Comparison of ENCODE assay signal across 25 cellular contexts in genomic region chr5:37825334-37825915, GRCh38. TPM values are rescaled to one million over a fixed set of nuclear protein-coding genes. Genes with fewer than 3 reads are reported as not detected.
A peak's percentile ranks its signal among the peaks of the same experiment; 100 is the strongest.
DNase-seq lines count a peak whose midpoint lies in the region; ATAC-seq and TF ChIP-seq lines count a peak whose summit lies in the region.
"Had no signal": no experiment of that assay in that cellular context is flagged by ENCODE, and none has a peak within 500 bp of the region (broad histone marks: within the 10 kb centered on the region; RNA-seq: fewer than 3 reads in every experiment).

No MANE protein-coding gene starts in this region.

- peaks cover 3% of the 10 kb centered on the region for H3K27me3 Mint-ChIP-seq in endodermal cell (ENCODE audit: insufficient read depth)

- ATAC-seq in left ventricle myocardium superior (no peak), GM18873 (IDR thresholded peaks at IDR 0.05; ENCODE audit: low FRiP score, unreplicated experiment) (no peak), GM21723 (IDR thresholded peaks at IDR 0.05; ENCODE audit: unreplicated experiment) (no peak)
- ATAC-seq: gastroesophageal sphincter; stimulated activated effector memory CD8-positive, alpha-beta T cell treated with anti-CD3 and anti-CD28 coated beads, Interleukin-12 subunit alpha, Interleukin-12 subunit beta, amount 100 ng/mL, for 72 hours had no signal

- H3K4me1 Mint-ChIP-seq in endodermal cell, result peaks cover 21% of the 10 kb centered on the region
- H3K4me1 Mint-ChIP-seq: activated CD4-positive, alpha-beta memory T cell treated with anti-CD3 and anti-CD28 coated beads, Interleukin-2, amount 10 ng/mL, durations not matched to agents 7 days and 5 days; CD14-positive monocyte; stimulated activated effector memory CD8-positive, alpha-beta T cell treated with anti-CD3 and anti-CD28 coated beads, Interleukin-12 subunit alpha, Interleukin-12 subunit beta, amount 100 ng/mL, for 72 hours had no signal

- no peak overlapping the region for H3K4me3 ChIP-seq in Jurkat, Clone E6-1 (ENCODE audit: low read length)
- no peak overlapping the region for H3K4me3 ChIP-seq in endodermal cell (ENCODE audit: low read length)
- H3K4me3 ChIP-seq: colonic mucosa, gastroesophageal sphincter, HAP-1, suprapubic skin, uterus had no signal

- no peaks in the 10 kb centered on the region for H3K9me3 ChIP-seq in endodermal cell (ENCODE audit: control insufficient read depth, low read length)
- H3K9me3 ChIP-seq: colonic mucosa, gastroesophageal sphincter, HAP-1, neutrophil, suprapubic skin, uterus had no signal

- H3K4me1 ChIP-seq in endodermal cell (ENCODE audit: control insufficient read depth, insufficient read depth, low read length), result peaks cover 12% of the 10 kb centered on the region
- H3K4me1 ChIP-seq: colonic mucosa, HAP-1, suprapubic skin, uterus had no signal

- DNase-seq in DMS 273 (lab: John Stamatoyannopoulos, UW; ENCODE audit: unreplicated experiment), result peak; percentile 68
- DNase-seq in Jurkat, Clone E6-1 (ENCODE audit: low read depth, low spot score), result peak; percentile 6
- DNase-seq in NCI-H2107 (lab: John Stamatoyannopoulos, UW), result peak; percentile 83
- DNase-seq in endodermal cell, result peak; percentile 55
- DNase-seq in activated CD4-positive, CD25-positive, alpha-beta regulatory T cell (lab: John Stamatoyannopoulos, UW), result no peak
- DNase-seq in left ventricle myocardium superior, result no peak
- DNase-seq: activated CD4-positive, alpha-beta memory T cell treated with anti-CD3 and anti-CD28 coated beads, Interleukin-2, amount 10 ng/mL, durations not matched to agents 7 days and 5 days; colonic mucosa; DMS153; GF-D8; Kasumi-1; small intestine; stimulated activated CD4-positive, alpha-beta T cell treated with anti-CD3 and anti-CD28 coated beads, Interleukin-2, amount 100 ng/mL, for 24 hours; T1000; uterus had no signal

- no peak overlapping the region for H3K27ac Mint-ChIP-seq in endodermal cell
- H3K27ac Mint-ChIP-seq: activated CD4-positive, alpha-beta memory T cell treated with anti-CD3 and anti-CD28 coated beads, Interleukin-2, amount 10 ng/mL, durations not matched to agents 7 days and 5 days; CD14-positive monocyte; stimulated activated effector memory CD8-positive, alpha-beta T cell treated with anti-CD3 and anti-CD28 coated beads, Interleukin-12 subunit alpha, Interleukin-12 subunit beta, amount 100 ng/mL, for 72 hours had no signal

- WGBS in endodermal cell (ENCODE audit: insufficient coverage in 1 of 2, insufficient read length in 1 of 2), 2 experiments, result 36% methylated on average over 1 of the region's 2 CpGs; no CpG with 5 or more reads in 1 of the 2 experiments

- no peaks in the 10 kb centered on the region for H3K36me3 ChIP-seq in endodermal cell (ENCODE audit: control insufficient read depth, insufficient read depth, low read length)
- H3K36me3 ChIP-seq: colonic mucosa, HAP-1, neutrophil, suprapubic skin, uterus had no signal

- no peaks in the 10 kb centered on the region for H3K36me3 Mint-ChIP-seq in endodermal cell (ENCODE audit: low read depth)
- H3K36me3 Mint-ChIP-seq: CD14-positive monocyte; stimulated activated effector memory CD8-positive, alpha-beta T cell treated with anti-CD3 and anti-CD28 coated beads, Interleukin-12 subunit alpha, Interleukin-12 subunit beta, amount 100 ng/mL, for 72 hours had no signal

- H3K27ac ChIP-seq in endodermal cell (ENCODE audit: low read depth, low read length), result no peak overlapping the region
- H3K27ac ChIP-seq: colonic mucosa, gastroesophageal sphincter, neutrophil, suprapubic skin, uterus had no signal

- no peaks in the 10 kb centered on the region for H3K9me3 Mint-ChIP-seq in endodermal cell
- H3K9me3 Mint-ChIP-seq: activated CD4-positive, alpha-beta memory T cell treated with anti-CD3 and anti-CD28 coated beads, Interleukin-2, amount 10 ng/mL, durations not matched to agents 7 days and 5 days; stimulated activated effector memory CD8-positive, alpha-beta T cell treated with anti-CD3 and anti-CD28 coated beads, Interleukin-12 subunit alpha, Interleukin-12 subunit beta, amount 100 ng/mL, for 72 hours had no signal

- intact Hi-C loops in left ventricle myocardium superior (cut with micrococcal nuclease), result no loop called here

- no peak overlapping the region for H3K4me3 Mint-ChIP-seq in endodermal cell
- H3K4me3 Mint-ChIP-seq: activated CD4-positive, alpha-beta memory T cell treated with anti-CD3 and anti-CD28 coated beads, Interleukin-2, amount 10 ng/mL, durations not matched to agents 7 days and 5 days; CD14-positive monocyte; stimulated activated effector memory CD8-positive, alpha-beta T cell treated with anti-CD3 and anti-CD28 coated beads, Interleukin-12 subunit alpha, Interleukin-12 subunit beta, amount 100 ng/mL, for 72 hours had no signal

- H3K27me3 ChIP-seq in endodermal cell (ENCODE audit: control insufficient read depth, insufficient read depth, low read length, poor library complexity, severe bottlenecking), result no peaks in the 10 kb centered on the region
- H3K27me3 ChIP-seq: colonic mucosa, gastroesophageal sphincter, uterus had no signal

- no peak overlapping the region for H3K9ac ChIP-seq in endodermal cell (ENCODE audit: extremely low read depth, low read length, poor library complexity, severe bottlenecking)

- TF ChIP-seq CTCF in endodermal cell (conservative IDR thresholded peaks at IDR 0.05), result no peak

RNA-seq across cellular contexts. Expression of gene GDNF, which starts 14.4 kb away (rescaled TPM):
- polyA plus RNA-seq in Jurkat, Clone E6-1 (2012; ENCODE audit: insufficient read depth, insufficient read length), result not detected
- total RNA-seq in endodermal cell, result 1 to 10 TPM in 1 of 2 donors, under 1 TPM in 1; 0.58 to 2.4 TPM
- 1.1 TPM for polyA plus RNA-seq in endodermal cell (2013, experiment 1 of 2)
- 0.58 TPM for polyA plus RNA-seq in endodermal cell (2013, experiment 2 of 2)
- 0.20 TPM for total RNA-seq in left ventricle myocardium superior
- total RNA-seq: activated CD4-positive, alpha-beta memory T cell treated with anti-CD3 and anti-CD28 coated beads, Interleukin-2, amount 10 ng/mL, durations not matched to agents 7 days and 5 days; lung microvascular endothelial cell; NCI-H460 had no signal
- polyA plus RNA-seq: CD14-positive monocyte had no signal

Comparison
In these comparisons a context has a peak if more than half of its experiments do, and no peak if none do; other contexts are left out.
1. DNase-seq: peak in DMS 273 (single experiment), Jurkat, Clone E6-1 (single experiment), NCI-H2107 (single experiment) and endodermal cell (single experiment); none in activated CD4-positive, CD25-positive, alpha-beta regulatory T cell (0 of 4) and left ventricle myocardium superior (single experiment).